Comparison of ENCODE assay signal across 14 cellular contexts in the genomic region with DNA sequence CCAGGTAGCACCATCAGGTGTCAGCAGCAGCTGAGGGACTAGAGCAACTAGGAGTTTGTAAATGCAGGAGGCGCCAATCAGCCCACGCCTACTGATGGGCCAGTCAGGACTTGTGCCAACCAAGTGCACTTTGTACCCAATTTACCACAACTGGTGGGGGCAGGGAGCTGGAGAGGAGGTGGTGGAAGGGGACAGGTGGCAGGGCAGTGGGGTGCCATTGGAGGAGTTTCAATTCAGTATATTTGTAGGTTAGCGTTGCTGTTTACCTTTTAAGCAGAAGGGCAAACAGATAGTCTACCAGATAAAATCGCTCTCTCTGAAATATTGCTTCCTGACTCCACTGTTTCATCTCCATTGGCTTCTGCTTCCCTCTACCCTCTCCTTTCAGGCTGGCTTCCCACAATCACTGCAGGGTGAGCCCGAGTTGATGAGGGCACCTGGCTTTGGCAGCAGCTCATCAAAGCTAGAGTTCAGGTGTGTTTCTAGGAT.
A peak's percentile ranks its signal among the peaks of the same experiment; 100 is the strongest.
DNase-seq lines count a peak whose midpoint lies in the region; ATAC-seq and TF ChIP-seq lines count a peak whose summit lies in the region.
"Had no signal": no experiment of that assay in that cellular context is flagged by ENCODE, and none has a peak within 500 bp of the region (broad histone marks: within the 10 kb centered on the region; RNA-seq: fewer than 3 reads in every experiment).

No MANE protein-coding gene starts in this region.

- no peak overlapping the region for H3K27ac Mint-ChIP-seq in endodermal cell
- H3K27ac Mint-ChIP-seq: activated CD8-positive, alpha-beta T cell treated with anti-CD3 and anti-CD28 coated beads, Interleukin-2, amount 10 ng/mL, durations not matched to agents 7 days and 5 days had no signal

- H3K4me1 Mint-ChIP-seq in endodermal cell: peaks cover 7% of the 10 kb centered on the region

- WGBS in endodermal cell (ENCODE audit: insufficient coverage in 1 of 2, insufficient read length in 1 of 2), 2 experiments: 90 to 95% methylated on average over 3 to 5 of the region's 5 CpGs

- no peaks in the 10 kb centered on the region for H3K4me1 ChIP-seq in A673 (ENCODE audit: insufficient read depth, low read length, poor library complexity, severe bottlenecking)
- no peaks in the 10 kb centered on the region for H3K4me1 ChIP-seq in endodermal cell (ENCODE audit: control insufficient read depth, insufficient read depth, low read length)

- TF ChIP-seq CTCF in A673 (conservative IDR thresholded peaks at IDR 0.05; ENCODE audit: low read depth, low read length): no peak
- no peak for TF ChIP-seq CTCF in endodermal cell (conservative IDR thresholded peaks at IDR 0.05)

- H3K9me3 Mint-ChIP-seq in endodermal cell: no peaks in the 10 kb centered on the region

- H3K4me3 ChIP-seq in A673 (ENCODE audit: low read depth, low read length, poor library complexity, severe bottlenecking): no peak overlapping the region
- no peak overlapping the region for H3K4me3 ChIP-seq in endodermal cell (ENCODE audit: low read length)
- H3K4me3 ChIP-seq: coronary artery, SK-N-MC had no signal

- intact Hi-C loops in left ventricle myocardium superior (cut with micrococcal nuclease) (no loop called here), A673 (cut with micrococcal nuclease; ENCODE audit: unreplicated experiment) (no loop called here)

- ATAC-seq in left ventricle myocardium superior: peak; percentile 70
- no peak for ATAC-seq in GM18511 (IDR thresholded peaks at IDR 0.05; ENCODE audit: unreplicated experiment)
- ATAC-seq: activated CD8-positive, alpha-beta T cell treated with anti-CD3 and anti-CD28 coated beads, Interleukin-2, amount 10 ng/mL, durations not matched to agents 7 days and 5 days had no signal

- CTCF ChIA-PET in A673 (lab: Charles Lee): no interaction called here

- no peaks in the 10 kb centered on the region for H3K9me3 ChIP-seq in A673 (ENCODE audit: low read depth, low read length, poor library complexity, severe bottlenecking)
- no peaks in the 10 kb centered on the region for H3K9me3 ChIP-seq in endodermal cell (ENCODE audit: control insufficient read depth, low read length)

- H3K36me3 Mint-ChIP-seq in endodermal cell (ENCODE audit: low read depth): no peaks in the 10 kb centered on the region

- peak; percentile 97 for DNase-seq in COLO668 (lab: John Stamatoyannopoulos, UW; ENCODE audit: unreplicated experiment)
- peak; percentile 81 for DNase-seq in NCI-H1436 (lab: John Stamatoyannopoulos, UW)
- DNase-seq in NCI-H774 (lab: John Stamatoyannopoulos, UW): peak; percentile 90
- peak; percentile 35 for DNase-seq in left ventricle myocardium superior
- DNase-seq in A673 (ENCODE audit: low spot score): no peak
- DNase-seq in endodermal cell: no peak
- DNase-seq in dermis blood vessel endothelial cell: no peak
- DNase-seq: activated CD8-positive, alpha-beta T cell treated with anti-CD3 and anti-CD28 coated beads, Interleukin-2, amount 10 ng/mL, durations not matched to agents 7 days and 5 days; activated naive CD4-positive, alpha-beta T cell treated with anti-CD3 and anti-CD28 coated beads, Interleukin-2, amount 50 U/mL, for 16 hours; stimulated activated CD4-positive, alpha-beta T cell treated with anti-CD3 and anti-CD28 coated beads, Interleukin-4, amount 100 ng/mL, for 4 hours had no signal

- no peak overlapping the region for H3K9ac ChIP-seq in endodermal cell (ENCODE audit: extremely low read depth, low read length, poor library complexity, severe bottlenecking)

- POLR2A ChIA-PET in A673 (lab: Charles Lee; ENCODE audit: low non-redundant PET): no interaction called here

- no peak overlapping the region for H3K4me3 Mint-ChIP-seq in endodermal cell
- H3K4me3 Mint-ChIP-seq: activated CD8-positive, alpha-beta T cell treated with anti-CD3 and anti-CD28 coated beads, Interleukin-2, amount 10 ng/mL, durations not matched to agents 7 days and 5 days had no signal

- H3K27me3 Mint-ChIP-seq in endodermal cell (ENCODE audit: insufficient read depth): peaks cover 10% of the 10 kb centered on the region

- H3K27ac ChIP-seq in A673 (ENCODE audit: low read depth, low read length, poor library complexity, severe bottlenecking): no peak overlapping the region
- no peak overlapping the region for H3K27ac ChIP-seq in endodermal cell (ENCODE audit: low read depth, low read length)
- H3K27ac ChIP-seq: coronary artery, HL-60, SK-N-MC had no signal

- no TSS peak for BruUV-seq in A673 (replicated peaks; lab: Mats Ljungman, UMichigan)

- H3K27me3 ChIP-seq in A673 (replicated peaks; ENCODE audit: insufficient read depth, low read depth, low read length, poor library complexity): no peaks in the 10 kb centered on the region
- no peaks in the 10 kb centered on the region for H3K27me3 ChIP-seq in endodermal cell (ENCODE audit: control insufficient read depth, insufficient read depth, low read length, poor library complexity, severe bottlenecking)

- no peaks in the 10 kb centered on the region for H3K36me3 ChIP-seq in A673 (ENCODE audit: insufficient read depth, low read length, poor library complexity, severe bottlenecking)
- H3K36me3 ChIP-seq in endodermal cell (ENCODE audit: control insufficient read depth, insufficient read depth, low read length): no peaks in the 10 kb centered on the region

Comparison
In these comparisons a context has a peak if more than half of its experiments do, and no peak if none do; other contexts are left out.
1. DNase-seq: peak in COLO668 (single experiment), NCI-H1436 (single experiment), NCI-H774 (single experiment) and left ventricle myocardium superior (single experiment); none in A673 (single experiment), endodermal cell (single experiment) and dermis blood vessel endothelial cell (single experiment).